10 cellular contexts compared by ENCODE assay signal in the genomic region with DNA sequence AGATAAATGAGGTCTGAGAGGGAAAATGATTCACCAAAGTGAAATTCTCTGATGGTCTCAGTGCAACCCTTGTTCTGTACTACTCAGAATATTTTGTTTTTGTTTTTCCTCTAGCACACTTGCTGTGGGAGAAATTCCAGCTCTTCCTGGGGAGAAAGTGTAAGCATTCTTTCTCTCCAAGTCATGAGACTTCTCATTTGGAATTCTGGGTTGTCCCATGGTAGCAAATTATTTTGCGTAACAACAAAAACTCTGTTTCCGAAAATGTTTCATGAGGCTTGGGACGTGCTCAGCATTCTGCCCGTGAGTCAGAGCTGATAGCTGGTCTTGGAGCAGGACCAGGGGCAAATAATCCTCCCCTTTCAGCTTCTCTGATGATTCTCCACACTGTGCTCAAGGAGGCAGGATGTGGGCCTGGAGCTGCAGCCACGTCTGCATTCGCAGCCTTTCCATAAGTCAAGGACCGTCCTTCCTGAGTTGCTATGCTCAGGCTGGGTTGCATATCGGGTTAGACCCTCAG.
DNase-seq lines count a peak whose midpoint lies in the region; ATAC-seq, FAIRE-seq and TF ChIP-seq lines count a peak whose summit lies in the region.
"Had no signal": no experiment of that assay in that cellular context is flagged by ENCODE, and none has a peak within 500 bp of the region (broad histone marks: within the 10 kb centered on the region; RNA-seq: fewer than 3 reads in every experiment).

No MANE protein-coding gene starts in this region.

- H3K79me2 ChIP-seq in astrocyte (ENCODE audit: insufficient read depth, low read length) = no peaks in the 10 kb centered on the region

- intact Hi-C loops in heart left ventricle (cut with DNase I) = no loop called here

- TF ChIP-seq POLR2A in heart left ventricle (IDR thresholded peaks at IDR 0.05) = no peak

- FAIRE-seq in astrocyte (lab: Jason Lieb, UNC) = peak; percentile 100
- FAIRE-seq: colon, small intestine had no signal

- H3K27me3 ChIP-seq in astrocyte (ENCODE audit: insufficient read depth, low read length) (no peaks in the 10 kb centered on the region), heart left ventricle (no peaks in the 10 kb centered on the region), rectal smooth muscle tissue (ENCODE audit: control insufficient read depth, insufficient read depth, low read length) (no peaks in the 10 kb centered on the region)

- peaks cover 10% of the 10 kb centered on the region for H3K36me3 ChIP-seq in astrocyte (ENCODE audit: insufficient read depth, low read length)
- H3K36me3 ChIP-seq in heart left ventricle = no peaks in the 10 kb centered on the region
- H3K36me3 ChIP-seq in rectal smooth muscle tissue (ENCODE audit: control insufficient read depth, insufficient read depth, low read length) = no peaks in the 10 kb centered on the region

- DNase-seq in COLO829 (ENCODE audit: low spot score) = peak; percentile 100
- peak; percentile 98 for DNase-seq in astrocyte (ENCODE audit: low read depth)
- DNase-seq in heart left ventricle = peak in 3 of 5 donors; percentile 33 to 62 (median 56)
- DNase-seq in activated CD4-positive, CD25-positive, alpha-beta regulatory T cell treated with anti-CD3 and anti-CD28 coated beads, Interleukin-2, amount 50 U/mL, for 72 hours = no peak
- DNase-seq in NCI-H446 (lab: John Stamatoyannopoulos, UW) = no peak
- DNase-seq in NCI-H524 treated with DMSO at 0.1 percent for 48 hours (lab: John Stamatoyannopoulos, UW) = no peak
- DNase-seq: small intestine had no signal

- H3K9me3 ChIP-seq in astrocyte (ENCODE audit: insufficient read depth, low read depth, low read length) = no peaks in the 10 kb centered on the region
- no peaks in the 10 kb centered on the region for H3K9me3 ChIP-seq in heart left ventricle

- H3K27ac ChIP-seq in astrocyte (ENCODE audit: low read depth, low read length) = peak overlapping the region; percentile 88
- peak overlapping the region; percentile 0 to 76 (median 40) for H3K27ac ChIP-seq in heart left ventricle
- peak overlapping the region; percentile 16 for H3K27ac ChIP-seq in rectal smooth muscle tissue (ENCODE audit: low read depth, low read length)

- H3K4me1 Mint-ChIP-seq in astrocyte (ENCODE audit: low read depth, unreplicated experiment) = peaks cover 60% of the 10 kb centered on the region

- H3K27ac Mint-ChIP-seq in astrocyte (ENCODE audit: unreplicated experiment) = peak overlapping the region; percentile 99

- ATAC-seq in heart left ventricle (peak; percentile 44 to 80 (median 70)), HG02763 (IDR thresholded peaks at IDR 0.05; ENCODE audit: unreplicated experiment) (no peak)

- peak overlapping the region; percentile 57 for H3K4me3 Mint-ChIP-seq in astrocyte (ENCODE audit: unreplicated experiment)

- no peaks in the 10 kb centered on the region for H3K27me3 Mint-ChIP-seq in astrocyte (ENCODE audit: low read depth, unreplicated experiment)

- no peak overlapping the region for H3K4me3 ChIP-seq in astrocyte (ENCODE audit: insufficient read depth, low read depth, low read length)
- H3K4me3 ChIP-seq in heart left ventricle = no peak overlapping the region
- no peak overlapping the region for H3K4me3 ChIP-seq in rectal smooth muscle tissue (ENCODE audit: low read length)

- H2AFZ ChIP-seq in astrocyte (ENCODE audit: low read depth, low read length) = no peak overlapping the region

- H3K9me3 Mint-ChIP-seq in astrocyte (ENCODE audit: unreplicated experiment) = no peaks in the 10 kb centered on the region

- peak overlapping the region; percentile 62 for H3K4me2 ChIP-seq in astrocyte (ENCODE audit: low read length)

- no peak for TF ChIP-seq CTCF in astrocyte (IDR thresholded peaks at IDR 0.05; ENCODE audit: insufficient read depth, low read depth, low read length)
- no peak for TF ChIP-seq CTCF in heart left ventricle (IDR thresholded peaks at IDR 0.05)

- H3K9ac ChIP-seq in astrocyte (ENCODE audit: low read length) = peak overlapping the region; percentile 71
- no peak overlapping the region for H3K9ac ChIP-seq in rectal smooth muscle tissue (ENCODE audit: low read length)

- H3K4me1 ChIP-seq in astrocyte (ENCODE audit: insufficient read depth, low read length) = peaks cover 55% of the 10 kb centered on the region
- H3K4me1 ChIP-seq in heart left ventricle = peaks cover 0 to 32% (median 5%) of the 10 kb centered on the region in 12 donors
- no peaks in the 10 kb centered on the region for H3K4me1 ChIP-seq in rectal smooth muscle tissue (ENCODE audit: control insufficient read depth, insufficient read depth, low read length)

- H4K20me1 ChIP-seq in astrocyte (ENCODE audit: insufficient read depth, low read length) = peaks cover 21% of the 10 kb centered on the region

- WGBS in heart left ventricle, 4 donors = 73 to 78% (median 76%) methylated on average over 8 of the region's 8 CpGs

- peaks cover 26% of the 10 kb centered on the region for H3K36me3 Mint-ChIP-seq in astrocyte (ENCODE audit: low read depth, unreplicated experiment)

Comparison
In these comparisons a context has a peak if more than half of its experiments do, and no peak if none do; other contexts are left out.
1. DNase-seq: peak in COLO829 (single experiment), astrocyte (single experiment) and heart left ventricle (3 of 5); none in activated CD4-positive, CD25-positive, alpha-beta regulatory T cell treated with anti-CD3 and anti-CD28 coated beads, Interleukin-2, amount 50 U/mL, for 72 hours (single experiment), NCI-H446 (0 of 2) and NCI-H524 treated with DMSO at 0.1 percent for 48 hours (single experiment).
2. H3K27ac ChIP-seq: peak in every context shown above with its lines; median percentile 88 in astrocyte; 40 in heart left ventricle; 16 in rectal smooth muscle tissue.